20 cellular contexts compared by ENCODE assay signal in genomic region chr15:93308026-93308670, GRCh38.
DNase-seq lines count a peak whose midpoint lies in the region; ATAC-seq lines count a peak whose summit lies in the region.
"Had no signal": no experiment of that assay in that cellular context is flagged by ENCODE, and none has a peak within 500 bp of the region (broad histone marks: within the 10 kb centered on the region; RNA-seq: fewer than 3 reads in every experiment).

No MANE protein-coding gene starts in this region.

- no peak for ATAC-seq in HG03354 (IDR thresholded peaks at IDR 0.05; ENCODE audit: poor library complexity, severe bottlenecking, unreplicated experiment)
- no peak for ATAC-seq in HG02763 (IDR thresholded peaks at IDR 0.05; ENCODE audit: unreplicated experiment)
- ATAC-seq: Panc1, T-cell had no signal

- DNase-seq in COLO668 (lab: John Stamatoyannopoulos, UW; ENCODE audit: unreplicated experiment), result peak; percentile 18
- DNase-seq in NCI-H1092 (lab: John Stamatoyannopoulos, UW), result peak; percentile 21
- peak; percentile 71 for DNase-seq in NCI-H748 (lab: John Stamatoyannopoulos, UW; ENCODE audit: unreplicated experiment)
- peak; percentile 30 for DNase-seq in mesenteric fat pad (ENCODE audit: low spot score)
- DNase-seq in HPDE6-E6E7 (ENCODE audit: extremely low spot score), result no peak
- DNase-seq: Calu3; CD4-positive, alpha-beta memory T cell; DMS53; GDM1; KG1; NCI-H187; NCI-H2171; NCI-H446; NCI-H526; NK-92 treated with Interleukin-12 subunit alpha and Interleukin-12 subunit beta, amount 100 ng/mL, for 24 hours; SIG-M5; T-cell had no signal
